In the genomic region with DNA sequence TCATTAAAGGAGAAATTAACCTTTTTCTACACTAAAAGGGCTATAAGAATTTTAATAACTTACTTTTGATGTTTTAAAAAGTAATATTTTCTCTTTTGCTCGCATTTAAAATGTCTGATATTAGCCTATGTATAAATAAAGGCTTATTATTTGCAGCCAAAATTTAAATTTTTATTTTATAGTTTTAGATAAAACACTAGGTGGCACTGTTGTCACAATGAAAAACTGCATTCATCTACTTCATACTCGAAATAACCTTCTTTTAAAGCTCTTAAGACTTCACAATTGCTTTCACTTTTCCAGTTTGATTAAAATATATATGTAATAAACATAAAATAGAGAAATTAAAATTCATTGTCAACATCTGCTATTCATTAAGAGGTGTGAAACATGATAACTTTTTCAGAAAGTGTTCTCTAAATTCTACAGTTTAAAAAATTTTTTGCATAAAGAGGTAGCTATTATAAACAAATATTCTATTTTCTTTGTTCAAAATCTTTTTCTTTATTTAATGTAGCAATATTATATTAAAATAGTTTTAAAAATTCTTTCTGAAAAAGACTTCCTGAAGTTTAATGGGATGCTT, we compare ENCODE assay signal across 9 cellular contexts.
DNase-seq lines count a peak whose midpoint lies in the region; ATAC-seq and FAIRE-seq lines count a peak whose summit lies in the region.
"Had no signal": no experiment of that assay in that cellular context is flagged by ENCODE, and none has a peak within 500 bp of the region (broad histone marks: within the 10 kb centered on the region; RNA-seq: fewer than 3 reads in every experiment).

No MANE protein-coding gene starts in this region.

- H3K4me1 ChIP-seq in GM23248 (ENCODE audit: insufficient read depth): no peaks in the 10 kb centered on the region
- no peaks in the 10 kb centered on the region for H3K4me1 ChIP-seq in small intestine (ENCODE audit: control insufficient read depth in 2 of 2, insufficient read depth in 1 of 2, low read depth in 1 of 2, low read length in 1 of 2)

- in situ Hi-C loops in GM23248 (cut with MboI): loop anchor here (10.0 kb wide), 1 partner anchor 466 kb away; no protein-coding TSS in a partner anchor

- no peak for FAIRE-seq in small intestine (lab: Jason Lieb, UNC)

- H3K9me2 ChIP-seq in GM23248 (ENCODE audit: insufficient read depth): no peaks in the 10 kb centered on the region

- no peak overlapping the region for H3K27ac ChIP-seq in GM23248
- no peak overlapping the region for H3K27ac ChIP-seq in small intestine (ENCODE audit: low read depth in 1 of 2, low read length in 1 of 2)

- no peaks in the 10 kb centered on the region for H3K27me3 ChIP-seq in GM23248 (replicated peaks; ENCODE audit: insufficient read depth)
- no peaks in the 10 kb centered on the region for H3K27me3 ChIP-seq in small intestine (ENCODE audit: control insufficient read depth in 2 of 2, insufficient read depth in 2 of 2, low read length in 2 of 2)

- no peaks in the 10 kb centered on the region for H3K79me2 ChIP-seq in GM23248 (ENCODE audit: insufficient read depth)

- H3K9ac ChIP-seq in GM23248: no peak overlapping the region

- H3K36me3 ChIP-seq in GM23248 (ENCODE audit: low read depth): no peaks in the 10 kb centered on the region
- H3K36me3 ChIP-seq in small intestine (ENCODE audit: control insufficient read depth in 2 of 2, insufficient read depth in 2 of 2, low read length in 2 of 2): no peaks in the 10 kb centered on the region

- ATAC-seq in HG03460 (IDR thresholded peaks at IDR 0.05; ENCODE audit: unreplicated experiment) (no peak), GM21360 (IDR thresholded peaks at IDR 0.05; ENCODE audit: unreplicated experiment) (no peak)

- no peaks in the 10 kb centered on the region for H3F3A ChIP-seq in GM23248 (ENCODE audit: insufficient read depth)

- no peaks in the 10 kb centered on the region for H3K9me3 ChIP-seq in GM23248 (ENCODE audit: low read depth)
- H3K9me3 ChIP-seq in small intestine (ENCODE audit: control insufficient read depth, low read depth): no peaks in the 10 kb centered on the region

- no peak overlapping the region for H2AFZ ChIP-seq in GM23248

- H3K4me3 ChIP-seq in GM23248 (no peak overlapping the region), small intestine (ENCODE audit: low read depth in 1 of 2, low read length in 2 of 2) (no peak overlapping the region)

- no peaks in the 10 kb centered on the region for H4K20me1 ChIP-seq in GM23248 (ENCODE audit: insufficient read depth)

- no peak overlapping the region for H3K4me2 ChIP-seq in GM23248 (ENCODE audit: unreplicated experiment)

- 1 to 2% methylated on average over 2 of the region's 2 CpGs for WGBS in GM23248 (ENCODE audit: low coverage in 1 of 2, low lambda C conversion rate in 2 of 2, missing lambda C conversion rate in 2 of 2), 2 experiments
- WGBS in small intestine, 3 donors: 0 to 2% (median 0%) methylated on average over 2 of the region's 2 CpGs

- peak; percentile 17 for DNase-seq in AG08395 (ENCODE audit: low spot score)
- DNase-seq in GM23248: peak; percentile 50
- DNase-seq in SK-N-DZ (ENCODE audit: low spot score): peak; percentile 23
- peak; percentile 15 for DNase-seq in glomerular visceral epithelial cell (ENCODE audit: extremely low spot score)
- DNase-seq in activated gamma-delta T cell treated with Interleukin-2 at 50 U/mL for 16 hours: no peak
- DNase-seq in small intestine: no peak
- DNase-seq: activated CD4-positive, alpha-beta memory T cell treated with anti-CD3 and anti-CD28 coated beads for 36 hours had no signal

Comparison
In these comparisons a context has a peak if more than half of its experiments do, and no peak if none do; other contexts are left out.
1. DNase-seq: peak in AG08395 (single experiment), GM23248 (single experiment), SK-N-DZ (single experiment) and glomerular visceral epithelial cell (single experiment); none in activated gamma-delta T cell treated with Interleukin-2 at 50 U/mL for 16 hours (single experiment) and small intestine (single experiment).